8 cellular contexts compared by ENCODE assay signal in the genomic region with DNA sequence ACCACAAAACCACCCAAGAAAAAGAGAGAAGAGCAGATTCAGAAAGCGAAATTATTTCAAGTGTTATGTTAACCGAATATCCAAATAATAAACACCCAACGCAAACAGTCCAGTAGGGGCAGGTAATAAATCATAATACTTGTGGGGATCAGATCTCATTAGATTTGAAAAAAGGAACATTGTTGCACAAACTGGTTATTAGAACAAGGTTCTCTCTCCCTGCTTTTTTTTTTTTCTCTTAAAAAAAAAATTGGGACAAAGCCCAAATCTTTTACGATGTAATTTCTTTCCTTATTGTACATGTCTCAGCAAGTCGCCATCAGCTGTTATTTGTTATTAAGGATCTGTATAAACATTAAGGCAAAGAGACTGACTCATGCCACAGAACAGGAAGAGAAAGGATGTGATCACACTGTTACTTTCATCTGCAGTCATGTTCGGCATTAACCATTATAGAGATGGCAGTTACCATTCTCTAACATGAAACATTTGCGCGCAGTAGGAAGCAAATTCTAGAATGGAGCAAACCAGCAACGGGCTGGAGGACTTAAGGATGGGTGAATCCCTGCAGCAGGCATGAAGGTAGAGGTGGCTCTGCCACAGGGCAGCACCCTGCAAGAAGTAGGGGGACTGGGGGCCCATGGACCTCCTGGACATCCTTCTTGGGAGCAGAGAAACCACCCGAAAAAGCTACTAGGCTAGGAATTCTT. TPM values are rescaled to one million over a fixed set of nuclear protein-coding genes. Genes with fewer than 3 reads are reported as not detected.
DNase-seq lines count a peak whose midpoint lies in the region; ATAC-seq and TF ChIP-seq lines count a peak whose summit lies in the region.

No MANE protein-coding gene starts in this region.

- H3K4me3 ChIP-seq in SJSA1 (no peak overlapping the region), esophagus squamous epithelium (peak overlapping the region in 1 of 4 donors; percentile 37), stomach (peak overlapping the region in 1 of 4 donors; percentile 11)

- peaks cover 42% of the 10 kb centered on the region for H3K4me1 Mint-ChIP-seq in activated T-cell treated with anti-CD3 and anti-CD28 coated beads, Interleukin-2, amount 50 U/mL, for 24 hours (ENCODE audit: low read depth)

- TF ChIP-seq POLR2A in esophagus squamous epithelium (IDR thresholded peaks at IDR 0.05) (no peak), stomach (IDR thresholded peaks at IDR 0.05) (no peak)

- no peaks in the 10 kb centered on the region for H3K36me3 Mint-ChIP-seq in activated T-cell treated with anti-CD3 and anti-CD28 coated beads, Interleukin-2, amount 50 U/mL, for 24 hours (ENCODE audit: low read depth)

- H3K9me3 ChIP-seq in SJSA1 (replicated peaks) (no peaks in the 10 kb centered on the region), esophagus squamous epithelium (no peaks in the 10 kb centered on the region), stomach (no peaks in the 10 kb centered on the region)

- no peak for TF ChIP-seq EP300 in stomach (IDR thresholded peaks at IDR 0.05)

- H3K4me3 Mint-ChIP-seq in activated T-cell treated with anti-CD3 and anti-CD28 coated beads, Interleukin-2, amount 50 U/mL, for 24 hours, result peak overlapping the region; percentile 56

- WGBS in esophagus squamous epithelium, 2 donors, result 17 to 36% methylated on average over 9 to 10 of the region's 10 CpGs
- WGBS in stomach, 5 donors, result 47 to 54% (median 52%) methylated on average over 10 of the region's 10 CpGs

- H3K27ac ChIP-seq in SJSA1 (peak overlapping the region; percentile 42; the same call in 1 of the 2 replicates), esophagus squamous epithelium (peak overlapping the region; percentile 40 to 54 (median 48)), stomach (peak overlapping the region in 3 of 5 donors; percentile 6 to 63 (median 20))

- peak overlapping the region; percentile 66 for H3K27ac Mint-ChIP-seq in activated T-cell treated with anti-CD3 and anti-CD28 coated beads, Interleukin-2, amount 50 U/mL, for 24 hours

- DNase-seq in activated T-cell treated with anti-CD3 and anti-CD28 coated beads, Interleukin-2, amount 50 U/mL, for 24 hours, result no peak
- DNase-seq in activated T-cell treated with anti-CD3 and anti-CD28 coated beads, Interleukin-2, amount 50 U/mL, for 1 hour, result no peak
- DNase-seq in SJSA1 (ENCODE audit: low read depth in 1 of 2, low spot score in 2 of 2) (peak in 1 of 2 experiments; percentile 66), esophagus squamous epithelium (lab: John Stamatoyannopoulos, UW) (no peak), stomach (no peak), SIG-M5 treated with dmso at 0.1 percent for 504 hours (lab: John Stamatoyannopoulos, UW; ENCODE audit: unreplicated experiment) (no peak)
- DNase-seq in effector CD8-positive, alpha-beta T cell (lab: John Stamatoyannopoulos, UW), result no peak

- H3K4me1 ChIP-seq in SJSA1 (replicated peaks) (peaks cover 36% of the 10 kb centered on the region), esophagus squamous epithelium (peaks cover 11 to 56% (median 21%) of the 10 kb centered on the region in 3 donors), stomach (peaks cover 15 to 52% (median 40%) of the 10 kb centered on the region in 4 donors)

- no peaks in the 10 kb centered on the region for H3K36me3 ChIP-seq in SJSA1
- H3K36me3 ChIP-seq in esophagus squamous epithelium, result no peaks in the 10 kb centered on the region
- no peaks in the 10 kb centered on the region for H3K36me3 ChIP-seq in stomach

- TF ChIP-seq CTCF in esophagus squamous epithelium (IDR thresholded peaks at IDR 0.05) (peak in 1 of 6 experiments; percentile 3), stomach (IDR thresholded peaks at IDR 0.05) (no peak)

- intact Hi-C loops in esophagus squamous epithelium (cut with DNase I), result no loop called here
- intact Hi-C loops in stomach (cut with DNase I; ENCODE audit: low total_unique reads), result no loop called here

- no peak for ATAC-seq in GM21390 (IDR thresholded peaks at IDR 0.05; ENCODE audit: unreplicated experiment)

- no peaks in the 10 kb centered on the region for H3K9me3 Mint-ChIP-seq in activated T-cell treated with anti-CD3 and anti-CD28 coated beads, Interleukin-2, amount 50 U/mL, for 24 hours

- H3K27me3 ChIP-seq in SJSA1 (replicated peaks) (no peaks in the 10 kb centered on the region), esophagus squamous epithelium (no peaks in the 10 kb centered on the region), stomach (no peaks in the 10 kb centered on the region)

- H3K27me3 Mint-ChIP-seq in activated T-cell treated with anti-CD3 and anti-CD28 coated beads, Interleukin-2, amount 50 U/mL, for 24 hours, result no peaks in the 10 kb centered on the region

RNA-seq across cellular contexts. Expression of a gene that starts 42.0 kb away (rescaled TPM):
- total RNA-seq in SJSA1 (2014; rRNA removed; shearing (Covaris generic)), result 1.3 and 2.7 TPM in 2 replicates
- total RNA-seq in esophagus squamous epithelium (10 to 100 TPM in 3 of 4 donors, 1 to 10 TPM in 1; 5.9 to 30.3 (median 25.2) TPM), stomach (10 to 100 TPM in 3 of 5 donors, 1 to 10 TPM in 2; 1.2 to 28.1 (median 11.0) TPM)
- polyA plus RNA-seq in stomach, result 1 to 10 TPM in 1 of 3 donors, under 1 TPM in 1, not detected in 1; 0.56 to 5.8 TPM
